In genomic region chr16:66858740-66859396, GRCh38 we compare ENCODE assay signal across 1 cellular context.
A peak's percentile ranks its signal among the peaks of the same experiment; 100 is the strongest.
TF ChIP-seq lines count a peak whose summit lies in the region.

No MANE protein-coding gene starts in this region.

TF ChIP-seq in HepG2, 621 proteins besides CTCF, POLR2A, EP300 and RAD21:
- TF ChIP-seq ZNF121 (CRISPR knock-in tag; IDR thresholded peaks at IDR 0.05) (0 out of 2 replicates have a peak, but pooled peaks have one; percentile 36), ZNF484 (CRISPR knock-in tag; IDR thresholded peaks at IDR 0.05; ENCODE audit: borderline replicate concordance, low read depth) (no peak), ZNF747 (CRISPR knock-in tag; IDR thresholded peaks at IDR 0.05; ENCODE audit: borderline replicate concordance) (no peak), SIX1 (CRISPR knock-in tag; IDR thresholded peaks at IDR 0.05; ENCODE audit: borderline replicate concordance) (no peak), ZNF576 (CRISPR knock-in tag; IDR thresholded peaks at IDR 0.05) (no peak)
TF ChIP-seq in HepG2: peak in this region for 1.
